10 cellular contexts compared by ENCODE assay signal in genomic region chr5:156913719-156914370, GRCh38. TPM values are rescaled to one million over a fixed set of nuclear protein-coding genes. Genes with fewer than 3 reads are reported as not detected.
DNase-seq lines count a peak whose midpoint lies in the region; ATAC-seq and TF ChIP-seq lines count a peak whose summit lies in the region.
"Had no signal": no experiment of that assay in that cellular context is flagged by ENCODE, and none has a peak within 500 bp of the region (broad histone marks: within the 10 kb centered on the region; RNA-seq: fewer than 3 reads in every experiment).

No MANE protein-coding gene starts in this region.

- no peak overlapping the region for H3K4me3 ChIP-seq in A673 (ENCODE audit: low read depth, low read length, poor library complexity, severe bottlenecking)

- TF ChIP-seq POLR2A in GM18526 (IDR thresholded peaks at IDR 0.05; ENCODE audit: extremely low read depth, insufficient read length) = peak; percentile 21

- no peak for TF ChIP-seq CTCF in A673 (conservative IDR thresholded peaks at IDR 0.05; ENCODE audit: low read depth, low read length)

- H3K4me1 ChIP-seq in A673 (ENCODE audit: insufficient read depth, low read length, poor library complexity, severe bottlenecking) = no peaks in the 10 kb centered on the region

- peaks cover 47 to 86% of the 10 kb centered on the region in 2 donors for H3K36me3 Mint-ChIP-seq in activated naive CD4-positive, alpha-beta T cell treated with anti-CD3 and anti-CD28 coated beads, Interleukin-2, amount 50 U/mL, for 72 hours

- H3K9me3 Mint-ChIP-seq in activated naive CD4-positive, alpha-beta T cell treated with anti-CD3 and anti-CD28 coated beads, Interleukin-2, amount 50 U/mL, for 72 hours = peaks cover 27 to 38% of the 10 kb centered on the region in 2 donors

- no peaks in the 10 kb centered on the region for H3K36me3 ChIP-seq in A673 (ENCODE audit: insufficient read depth, low read length, poor library complexity, severe bottlenecking)

- intact Hi-C loops in A673 (cut with micrococcal nuclease; ENCODE audit: unreplicated experiment) = no loop called here

- DNase-seq in A673 (ENCODE audit: low spot score) (peak; percentile 61), NCI-H2081 (lab: John Stamatoyannopoulos, UW) (peak; percentile 94 to 99), HuH-7 (ENCODE audit: low spot score) (no peak), epidermal melanocyte (ENCODE audit: insufficient read length, low spot score) (no peak)
- DNase-seq in activated naive CD4-positive, alpha-beta T cell treated with anti-CD3 and anti-CD28 coated beads, Interleukin-2, amount 50 U/mL, for 72 hours (ENCODE audit: low spot score in 2 of 2) = no peak
- DNase-seq in NK-92 treated with Interleukin-12 subunit alpha and Interleukin-12 subunit beta, amount 100 ng/mL, for 24 hours (lab: John Stamatoyannopoulos, UW) = no peak

- ATAC-seq in HG02943 (IDR thresholded peaks at IDR 0.05; ENCODE audit: low read depth, unreplicated experiment) = peak; percentile 88
- ATAC-seq in activated naive CD4-positive, alpha-beta T cell treated with anti-CD3 and anti-CD28 coated beads, Interleukin-2, amount 50 U/mL, for 72 hours = peak; percentile 53 to 67
- ATAC-seq: left colon had no signal

- no peaks in the 10 kb centered on the region for H3K9me3 ChIP-seq in A673 (ENCODE audit: low read depth, low read length, poor library complexity, severe bottlenecking)

- POLR2A ChIA-PET in A673 (lab: Charles Lee; ENCODE audit: low non-redundant PET) = no interaction called here

- BruUV-seq in A673 (replicated peaks; lab: Mats Ljungman, UMichigan) = no TSS peak

- peak overlapping the region; percentile 92 to 93 for H3K27ac Mint-ChIP-seq in activated naive CD4-positive, alpha-beta T cell treated with anti-CD3 and anti-CD28 coated beads, Interleukin-2, amount 50 U/mL, for 72 hours

- CTCF ChIA-PET in A673 (lab: Charles Lee) = interaction anchor here (0.6 kb wide), 1 partner anchor 34 kb away, joined by 3 read pairs; no protein-coding TSS in a partner anchor

- no peak overlapping the region for H3K27ac ChIP-seq in A673 (ENCODE audit: low read depth, low read length, poor library complexity, severe bottlenecking)

- H3K27me3 ChIP-seq in A673 (replicated peaks; ENCODE audit: insufficient read depth, low read depth, low read length, poor library complexity) = peaks cover 8% of the 10 kb centered on the region

RNA-seq across cellular contexts. Expression of gene TIMD4, which starts 49.2 kb away (rescaled TPM):
- total RNA-seq in A673 (2021) = not detected in 2 replicates
- 10 to 100 TPM in 1 of 2 donors, 1 to 10 TPM in 1; 8.4 to 12.3 TPM for total RNA-seq in activated naive CD4-positive, alpha-beta T cell treated with anti-CD3 and anti-CD28 coated beads, Interleukin-2, amount 50 U/mL, for 72 hours
- total RNA-seq: temporal lobe had no signal

Comparison
In these comparisons a context has a peak if more than half of its experiments do, and no peak if none do; other contexts are left out.
1. DNase-seq: peak in A673 (single experiment) and NCI-H2081 (2 of 2); none in activated naive CD4-positive, alpha-beta T cell treated with anti-CD3 and anti-CD28 coated beads, Interleukin-2, amount 50 U/mL, for 72 hours (0 of 2), HuH-7 (single experiment), epidermal melanocyte (single experiment) and NK-92 treated with Interleukin-12 subunit alpha and Interleukin-12 subunit beta, amount 100 ng/mL, for 24 hours (single experiment).